ENCODE assay signal across 22 cellular contexts in the genomic region with DNA sequence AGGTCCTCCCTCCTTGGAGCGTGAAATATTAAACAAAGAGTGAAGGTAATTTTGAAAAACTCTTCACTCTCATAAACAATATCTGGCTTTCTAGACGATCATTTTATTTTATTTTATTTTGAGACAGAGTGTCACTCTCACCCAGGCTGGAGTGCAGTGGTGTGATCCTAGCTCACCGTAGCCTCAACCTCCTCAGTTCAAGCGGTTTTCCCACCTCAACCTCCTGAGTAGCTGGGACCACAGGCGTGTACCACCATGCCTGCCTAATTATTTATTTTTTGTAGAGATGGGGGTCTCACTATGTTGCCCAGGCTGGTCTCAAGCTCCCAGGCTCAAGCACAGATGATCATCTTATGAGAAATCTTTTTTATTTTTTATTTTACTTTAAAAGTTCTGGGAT. TPM values are rescaled to one million over a fixed set of nuclear protein-coding genes. Genes with fewer than 3 reads are reported as not detected.
DNase-seq lines count a peak whose midpoint lies in the region; ATAC-seq, FAIRE-seq and TF ChIP-seq lines count a peak whose summit lies in the region.
"Had no signal": no experiment of that assay in that cellular context is flagged by ENCODE, and none has a peak within 500 bp of the region (broad histone marks: within the 10 kb centered on the region; RNA-seq: fewer than 3 reads in every experiment).

No MANE protein-coding gene starts in this region.

- TF ChIP-seq POLR2A in heart left ventricle (IDR thresholded peaks at IDR 0.05) (no peak), esophagus muscularis mucosa (IDR thresholded peaks at IDR 0.05; ENCODE audit: low read depth) (no peak), spleen (IDR thresholded peaks at IDR 0.05) (no peak)

- peaks cover 0 to 9% (median 0%) of the 10 kb centered on the region in 12 donors for H3K9me3 ChIP-seq in heart left ventricle
- H3K9me3 ChIP-seq in esophagus muscularis mucosa: peaks cover 0 to 8% (median 0%) of the 10 kb centered on the region in 4 donors
- H3K9me3 ChIP-seq in spleen: no peaks in the 10 kb centered on the region

- H3K4me1 ChIP-seq in heart left ventricle (peaks cover 0 to 35% (median 13%) of the 10 kb centered on the region in 12 donors), esophagus muscularis mucosa (peaks cover 0 to 3% (median 0%) of the 10 kb centered on the region in 4 donors), spleen (peaks cover 0 to 94% (median 34%) of the 10 kb centered on the region in 6 donors)
- H3K4me1 ChIP-seq: A549 had no signal

- FAIRE-seq in HTR-8/SVneo (lab: Jason Lieb, UNC): peak; percentile 68
- FAIRE-seq: A549, H54, HepG2 had no signal

- DNase-seq in heart left ventricle: no peak
- no peak for DNase-seq in Right ventricle myocardium inferior (ENCODE audit: missing footprints)
- no peak for DNase-seq in HTR-8/SVneo (ENCODE audit: insufficient read length, low spot score)
- DNase-seq in esophagus muscularis mucosa (ENCODE audit: extremely low spot score): peak; percentile 17
- DNase-seq in spleen: no peak
- no peak for DNase-seq in Kasumi-1 (lab: John Stamatoyannopoulos, UW)
- DNase-seq: DMS 273 treated with DMSO at 0.1 percent for 48 hours, DND-41, KBM-7, NCI-H1417, NCI-H187, NCI-H2107, NCI-H510A, NCI-H82, SHP77 treated with DMSO at 0.1 percent for 48 hours had no signal

- WGBS in heart left ventricle, 4 donors: 91 to 95% (median 92%) methylated on average over 5 of the region's 5 CpGs
- 83% methylated on average over 5 of the region's 5 CpGs for WGBS in esophagus muscularis mucosa
- WGBS in spleen, 5 donors: 93 to 97% (median 95%) methylated on average over 5 of the region's 5 CpGs

- H3K4me3 ChIP-seq in heart left ventricle: no peak overlapping the region
- no peak overlapping the region for H3K4me3 ChIP-seq in esophagus muscularis mucosa
- no peak overlapping the region for H3K4me3 ChIP-seq in spleen
- H3K4me3 ChIP-seq: A549, BLaER1 had no signal

- no peak for TF ChIP-seq EP300 in esophagus muscularis mucosa (IDR thresholded peaks at IDR 0.05)

- no peaks in the 10 kb centered on the region for H3K36me3 ChIP-seq in heart left ventricle
- H3K36me3 ChIP-seq in esophagus muscularis mucosa: no peaks in the 10 kb centered on the region
- H3K36me3 ChIP-seq in spleen: peaks cover 0 to 5% (median 0%) of the 10 kb centered on the region in 6 donors
- H3K36me3 ChIP-seq: BLaER1 had no signal

- no peaks in the 10 kb centered on the region for H3K27me3 ChIP-seq in heart left ventricle
- H3K27me3 ChIP-seq in esophagus muscularis mucosa: peaks cover 0 to 23% (median 0%) of the 10 kb centered on the region in 4 donors
- no peaks in the 10 kb centered on the region for H3K27me3 ChIP-seq in spleen (replicated peaks in 1 of 7)
- H3K27me3 ChIP-seq: BLaER1 had no signal

- intact Hi-C loops in heart left ventricle (cut with DNase I): loop anchor here in 2 of 10 donors (5.0 kb wide), 2 partner anchors 38 to 73 kb away; no protein-coding TSS in a partner anchor
- intact Hi-C loops in Right ventricle myocardium inferior (cut with DNase I): no loop called here
- intact Hi-C loops in esophagus muscularis mucosa (cut with DNase I): no loop called here
- intact Hi-C loops in spleen (cut with DNase I; ENCODE audit: low total_unique reads): no loop called here

- TF ChIP-seq CTCF in heart left ventricle (IDR thresholded peaks at IDR 0.05) (no peak), esophagus muscularis mucosa (IDR thresholded peaks at IDR 0.05) (no peak), spleen (IDR thresholded peaks at IDR 0.05 in 8 of 11, conservative IDR thresholded peaks at IDR 0.05 in 3 of 11) (no peak)

- no peak for ATAC-seq in heart left ventricle
- no peak for ATAC-seq in Right ventricle myocardium inferior
- ATAC-seq in HG02981 (IDR thresholded peaks at IDR 0.05; ENCODE audit: unreplicated experiment): no peak
- ATAC-seq: A549 had no signal

- H3K27ac ChIP-seq in heart left ventricle (peak overlapping the region in 9 of 12 donors; percentile 26 to 83 (median 64)), esophagus muscularis mucosa (replicated peaks in 1 of 4) (no peak overlapping the region), spleen (peak overlapping the region in 5 of 8 donors; percentile 22 to 81 (median 77))
- H3K27ac ChIP-seq: A549, BLaER1 had no signal

RNA-seq across cellular contexts. Expression of a gene that starts 16.4 kb away (rescaled TPM):
- total RNA-seq in heart left ventricle (under 1 TPM in 7 of 9 donors, not detected in 2; 0.02 to 0.77 (median 0.07) TPM), Right ventricle myocardium inferior (0.11 TPM), esophagus muscularis mucosa (1 to 10 TPM in 1 of 4 donors, under 1 TPM in 3; 0.34 to 1.3 (median 0.56) TPM), spleen (10 to 100 TPM in 5 of 7 donors, 1 to 10 TPM in 2; 7.8 to 29.2 (median 14.6) TPM)
- polyA plus RNA-seq in heart left ventricle (under 1 TPM; 0.04 to 0.06 TPM), spleen (1 to 10 TPM; 1.2 to 3.5 (median 1.7) TPM)
- total RNA-seq: G401, HepG2, RPMI7951 had no signal
- polyA plus RNA-seq: A549, HepG2 had no signal

Comparison
In these comparisons a context has a peak if more than half of its experiments do, and no peak if none do; other contexts are left out.
1. H3K27ac ChIP-seq: peak in heart left ventricle (9 of 12) and spleen (5 of 8); none in esophagus muscularis mucosa (0 of 4).